Comparison of ENCODE assay signal across 15 cellular contexts in genomic region chr14:103094406-103095209, GRCh38. TPM values are rescaled to one million over a fixed set of nuclear protein-coding genes. Genes with fewer than 3 reads are reported as not detected.
A peak's percentile ranks its signal among the peaks of the same experiment; 100 is the strongest.
DNase-seq lines count a peak whose midpoint lies in the region; ATAC-seq and TF ChIP-seq lines count a peak whose summit lies in the region.
"Had no signal": no experiment of that assay in that cellular context is flagged by ENCODE, and none has a peak within 500 bp of the region (broad histone marks: within the 10 kb centered on the region; RNA-seq: fewer than 3 reads in every experiment).

EXOC3L4 (plus strand) TSS chr14:103094725; CDS start chr14:103100220, 5,495 bp downstream.

- no peaks in the 10 kb centered on the region for H3K9me3 Mint-ChIP-seq in osteocyte (ENCODE audit: unreplicated experiment)

- whole genome bisulfite sequencing in mammary epithelial cell (ENCODE audit: low coverage, missing lambda C conversion rate): 92% methylated on average over 11 of the region's 23 CpGs
- WGBS in body of pancreas, 2 donors: 71 to 85% methylated on average over 16 to 23 of the region's 23 CpGs

- TF ChIP-seq POLR2A in breast epithelium (IDR thresholded peaks at IDR 0.05) (no peak), vagina (IDR thresholded peaks at IDR 0.05) (no peak), body of pancreas (IDR thresholded peaks at IDR 0.05) (no peak)

- no TSS peak for BruUV-seq in mammary epithelial cell (replicated peaks; lab: Mats Ljungman, UMichigan)

- in situ Hi-C loops in mammary epithelial cell (cut with MboI; ENCODE audit: low sequenced_read_pairs in 2 of 2): no loop called here

- H3K9me3 ChIP-seq in breast epithelium: no peaks in the 10 kb centered on the region
- H3K9me3 ChIP-seq in mammary epithelial cell (replicated peaks; ENCODE audit: insufficient read depth, low read length): no peaks in the 10 kb centered on the region
- H3K9me3 ChIP-seq in vagina: no peaks in the 10 kb centered on the region
- H3K9me3 ChIP-seq in body of pancreas: no peaks in the 10 kb centered on the region
- H3K9me3 ChIP-seq: thyroid gland had no signal

- no peaks in the 10 kb centered on the region for H3K27me3 ChIP-seq in breast epithelium
- H3K27me3 ChIP-seq in mammary epithelial cell (ENCODE audit: insufficient read depth, low read length): peaks cover 3% of the 10 kb centered on the region
- H3K27me3 ChIP-seq in vagina: no peaks in the 10 kb centered on the region
- H3K27me3 ChIP-seq in body of pancreas: no peaks in the 10 kb centered on the region
- H3K27me3 ChIP-seq: thyroid gland had no signal

- no peak for DNase-seq in breast epithelium (ENCODE audit: low spot score in 2 of 2)
- DNase-seq in mammary epithelial cell: no peak
- peak; percentile 77 for DNase-seq in hepatic stellate cell (ENCODE audit: low spot score)
- DNase-seq in osteocyte (ENCODE audit: extremely low spot score, unreplicated experiment): no peak
- DNase-seq in vagina (ENCODE audit: extremely low spot score in 2 of 2): no peak
- no peak for DNase-seq in body of pancreas
- DNase-seq in dermis blood vessel endothelial cell: no peak
- no peak for DNase-seq in NCI-H446 treated with DMSO at 0.1 percent for 48 hours (lab: John Stamatoyannopoulos, UW)
- DNase-seq: activated CD4-positive, alpha-beta T cell treated with anti-CD3 and anti-CD28 coated beads, Interleukin-2, amount 50 U/mL, for 48 hours; GM23248; NCI-H1092; NCI-H446; thyroid gland had no signal

- H3K9ac ChIP-seq in mammary epithelial cell (ENCODE audit: insufficient read depth, low read length): no peak within 1 kb of the TSS
- H3K9ac ChIP-seq: GM23248 had no signal

- peaks cover 4% of the 10 kb centered on the region for H3K4me1 Mint-ChIP-seq in osteocyte (ENCODE audit: unreplicated experiment)

- H3K36me3 Mint-ChIP-seq in osteocyte (ENCODE audit: unreplicated experiment): no peaks in the 10 kb centered on the region

- H3K79me2 ChIP-seq in mammary epithelial cell (ENCODE audit: insufficient read depth, low read length): no peaks in the 10 kb centered on the region

- no peak for TF ChIP-seq CTCF in breast epithelium (IDR thresholded peaks at IDR 0.05)
- TF ChIP-seq CTCF in mammary epithelial cell (conservative IDR thresholded peaks at IDR 0.05 in 1 of 2, IDR thresholded peaks at IDR 0.05 in 1 of 2; ENCODE audit: extremely low read depth in 1 of 2, insufficient read depth in 1 of 2, low read depth in 1 of 2, low read length in 2 of 2): no peak
- TF ChIP-seq CTCF in osteocyte (IDR thresholded peaks at IDR 0.05): no peak
- TF ChIP-seq CTCF in vagina (IDR thresholded peaks at IDR 0.05): no peak
- TF ChIP-seq CTCF in body of pancreas (IDR thresholded peaks at IDR 0.05): no peak

- H3K27ac ChIP-seq in breast epithelium (peak within 1 kb of the TSS; percentile 13 to 61), mammary epithelial cell (ENCODE audit: insufficient read depth, low read depth, low read length) (no peak within 1 kb of the TSS), vagina (peak within 1 kb of the TSS; percentile 72), body of pancreas (peak within 1 kb of the TSS in 2 of 4 donors; percentile 10 to 40)
- H3K27ac ChIP-seq: cardiac muscle cell, GM23248, thyroid gland had no signal

- H3K4me2 ChIP-seq in mammary epithelial cell (ENCODE audit: insufficient read depth, low read depth, low read length): no peak within 1 kb of the TSS

- H3K4me1 ChIP-seq in breast epithelium (no peaks in the 10 kb centered on the region), mammary epithelial cell (ENCODE audit: insufficient read depth, low read length) (peaks cover 5% of the 10 kb centered on the region), vagina (peaks cover 24% of the 10 kb centered on the region), body of pancreas (peaks cover 23% of the 10 kb centered on the region)

- H4K20me1 ChIP-seq in mammary epithelial cell (ENCODE audit: insufficient read depth, low read length): no peaks in the 10 kb centered on the region

- H2AFZ ChIP-seq in mammary epithelial cell (ENCODE audit: low read depth, low read length): no peak within 1 kb of the TSS
- H2AFZ ChIP-seq: GM23248 had no signal

- no peak for ATAC-seq in body of pancreas

- peaks cover 3% of the 10 kb centered on the region for H3K27me3 Mint-ChIP-seq in osteocyte (ENCODE audit: unreplicated experiment)

- no peak within 1 kb of the TSS for H3K4me3 Mint-ChIP-seq in osteocyte (ENCODE audit: unreplicated experiment)

- H3K36me3 ChIP-seq in breast epithelium: no peaks in the 10 kb centered on the region
- no peaks in the 10 kb centered on the region for H3K36me3 ChIP-seq in mammary epithelial cell (ENCODE audit: insufficient read depth, low read length)
- H3K36me3 ChIP-seq in vagina: no peaks in the 10 kb centered on the region
- no peaks in the 10 kb centered on the region for H3K36me3 ChIP-seq in body of pancreas (replicated peaks in 1 of 2; ENCODE audit: insufficient read depth in 1 of 2, low read depth in 2 of 2)
- H3K36me3 ChIP-seq: cardiac muscle cell, thyroid gland had no signal

- peak within 1 kb of the TSS in 1 of 3 donors; percentile 19 for H3K4me3 ChIP-seq in breast epithelium
- H3K4me3 ChIP-seq in mammary epithelial cell (replicated peaks in 1 of 3; ENCODE audit: insufficient read depth in 1 of 3, low read depth in 2 of 3, low read length in 3 of 3): no peak within 1 kb of the TSS
- peak within 1 kb of the TSS; percentile 12 to 28 for H3K4me3 ChIP-seq in vagina
- no peak within 1 kb of the TSS for H3K4me3 ChIP-seq in body of pancreas
- H3K4me3 ChIP-seq: cardiac muscle cell, GM23248, thyroid gland had no signal

- peak within 1 kb of the TSS; percentile 18 for H3K27ac Mint-ChIP-seq in osteocyte (ENCODE audit: unreplicated experiment)

- dilution Hi-C loops in mammary epithelial cell (cut with HindIII; ENCODE audit: low sequenced_read_pairs): loop anchor here (5.0 kb wide), 3 partner anchors 53 to 218 kb away; no protein-coding TSS in a partner anchor

- intact Hi-C loops in breast epithelium (cut with DNase I; ENCODE audit: low total_unique reads): no loop called here
- intact Hi-C loops in mammary epithelial cell (cut with micrococcal nuclease): no loop called here
- intact Hi-C loops in vagina (cut with DNase I): no loop called here
- intact Hi-C loops in body of pancreas (cut with DNase I): no loop called here

- CTCF ChIA-PET in mammary epithelial cell (lab: Charles Lee; ENCODE audit: low non-redundant PET): no interaction called here

RNA-seq across cellular contexts. Expression of gene EXOC3L4, which starts in this region (rescaled TPM):
- total RNA-seq in breast epithelium: 1 to 10 TPM in 1 of 3 donors, under 1 TPM in 1, not detected in 1; 0.66 to 1.0 TPM
- not detected for total RNA-seq in mammary epithelial cell
- not detected for polyA plus RNA-seq in mammary epithelial cell
- polyA minus RNA-seq in mammary epithelial cell: not detected
- 0.86 TPM in 1 of 2 replicates, not detected in the other for total RNA-seq in osteocyte
- total RNA-seq in vagina: 8.6 TPM
- total RNA-seq in body of pancreas: 1 to 10 TPM in 1 of 2 donors, under 1 TPM in 1; 0.66 to 1.8 TPM
- total RNA-seq in dermis blood vessel endothelial cell: not detected in 2 replicates
- total RNA-seq: GM23248; T-helper 2 cell treated with Interferon-gamma antibody and Interleukin-4, amounts not matched to agents 100 ng/mL and 5 ng/mL, for 36 hours had no signal
- polyA plus RNA-seq: GM23248 had no signal

Comparison
In these comparisons a context has a peak if more than half of its experiments do, and no peak if none do; other contexts are left out.
1. H3K4me3 ChIP-seq: peak in vagina (2 of 2); none in mammary epithelial cell (0 of 3) and body of pancreas (0 of 2).